ENCODE assay signal across 13 cellular contexts in the genomic region with DNA sequence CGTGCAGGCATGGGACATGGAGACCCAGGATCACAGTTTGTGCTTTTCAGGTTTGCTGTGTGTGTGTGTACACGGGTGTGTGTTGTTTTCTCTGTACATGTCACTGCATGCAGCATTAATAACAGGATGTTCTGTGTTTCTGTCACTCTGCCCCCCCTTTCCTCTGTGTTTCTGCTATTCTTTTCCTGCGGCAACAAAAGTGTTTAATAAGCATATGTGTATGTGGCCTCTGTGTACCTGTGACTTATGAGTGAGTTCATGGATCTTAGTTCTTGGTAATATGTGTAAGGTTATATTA. TPM values are rescaled to one million over a fixed set of nuclear protein-coding genes. Genes with fewer than 3 reads are reported as not detected.
A peak's percentile ranks its signal among the peaks of the same experiment; 100 is the strongest.
DNase-seq lines count a peak whose midpoint lies in the region; ATAC-seq, FAIRE-seq and TF ChIP-seq lines count a peak whose summit lies in the region.
"Had no signal": no experiment of that assay in that cellular context is flagged by ENCODE, and none has a peak within 500 bp of the region (broad histone marks: within the 10 kb centered on the region; RNA-seq: fewer than 3 reads in every experiment).

No MANE protein-coding gene starts in this region.

- H3K9me1 ChIP-seq in IMR-90 (ENCODE audit: insufficient read depth, low read length) (peaks cover 30% of the 10 kb centered on the region), K562 (ENCODE audit: control insufficient read depth, insufficient read depth, low read length) (no peaks in the 10 kb centered on the region)

- no peak overlapping the region; the same call in 2 of the 3 replicates for H2BK15ac ChIP-seq in IMR-90 (ENCODE audit: low read depth, low read length)

- H2BK20ac ChIP-seq in IMR-90 (ENCODE audit: low read depth, low read length): no peak overlapping the region

- H4K8ac ChIP-seq in IMR-90 (ENCODE audit: low read depth in 2 of 2, low read length in 2 of 2): no peak overlapping the region

- BruUV-seq in IMR-90 (replicated peaks; lab: Mats Ljungman, UMichigan): no TSS peak
- no TSS peak for BruUV-seq in K562 (replicated peaks; lab: Mats Ljungman, UMichigan)

- H3K4me3 ChIP-seq in BLaER1 (peak overlapping the region; percentile 75; the same call in 1 of the 2 replicates), IMR-90 (ENCODE audit: insufficient read depth, low read depth, low read length) (no peak overlapping the region), K562 (no peak overlapping the region)
- H3K4me3 ChIP-seq: body of pancreas, thyroid gland had no signal

- in situ Hi-C loops in IMR-90 (cut with MboI; ENCODE audit: low sequenced_read_pairs): no loop called here
- in situ Hi-C loops in K562 (cut with MboI): no loop called here

- H3K36me3 Mint-ChIP-seq in naive B cell: no peaks in the 10 kb centered on the region

- POLR2A ChIA-PET in IMR-90 (lab: Charles Lee; ENCODE audit: unreplicated experiment): no interaction called here
- POLR2A ChIA-PET in K562 (lab: Yijun Ruan, JAX): interaction anchor here (0.6 kb wide), 1 partner anchor 285 kb away, joined by 3 read pairs; no protein-coding TSS in a partner anchor

- peak overlapping the region; percentile 48 to 97 (median 90) for H3K4me3 Mint-ChIP-seq in naive B cell

- no peak overlapping the region for H2BK120ac ChIP-seq in IMR-90 (ENCODE audit: low read depth, low read length)

- 83% methylated on average over 1 of the region's 3 CpGs; no CpG with 5 or more reads in 1 of the 2 experiments for WGBS in IMR-90 (ENCODE audit: extremely low coverage in 2 of 2, insufficient read length in 1 of 2), 2 experiments
- 59% methylated on average over 3 of the region's 3 CpGs for WGBS in K562 (ENCODE audit: insufficient coverage, low coverage, missing lambda C conversion rate)

- no peaks in the 10 kb centered on the region for H3K27me3 Mint-ChIP-seq in naive B cell

- no peak for FAIRE-seq in K562 (lab: Jason Lieb, UNC)
- FAIRE-seq: frontal cortex had no signal

- no peak overlapping the region for H3K56ac ChIP-seq in IMR-90 (ENCODE audit: extremely low read depth, insufficient read depth, low read length)

- ATAC-seq in IMR-90 (ENCODE audit: low read depth): no peak
- no peak for ATAC-seq in K562
- no peak for ATAC-seq in naive B cell (ENCODE audit: low read depth in 2 of 2)
- ATAC-seq in GM21360 (IDR thresholded peaks at IDR 0.05; ENCODE audit: unreplicated experiment): no peak
- ATAC-seq: body of pancreas, Panc1 had no signal

- no peak overlapping the region for H2AK5ac ChIP-seq in IMR-90 (ENCODE audit: low read depth, low read length)

- H2BK5ac ChIP-seq in IMR-90 (ENCODE audit: low read depth, low read length, poor library complexity, severe bottlenecking): no peak overlapping the region

- dilution Hi-C loops in IMR-90 (cut with HindIII; ENCODE audit: low sequenced_read_pairs, unreplicated experiment): no loop called here

- peak overlapping the region; percentile 57; the same call in 1 of the 2 replicates for H3K23ac ChIP-seq in IMR-90 (ENCODE audit: low read depth, low read length)

- H3K18ac ChIP-seq in IMR-90 (ENCODE audit: low read depth, low read length): no peak overlapping the region

- CTCF ChIA-PET in IMR-90 (lab: Yijun Ruan, JAX): no interaction called here
- CTCF ChIA-PET in K562 (lab: Yijun Ruan, JAX; ENCODE audit: low intra/inter-chr PET ratio): interaction anchor here (0.6 kb wide), 1 partner anchor 10 kb away, joined by 3 read pairs; no protein-coding TSS in a partner anchor

- TF ChIP-seq POLR2A in IMR-90 (IDR thresholded peaks at IDR 0.05; ENCODE audit: low read depth, low read length) (no peak), K562 (conservative IDR thresholded peaks at IDR 0.05) (no peak)

- no peak overlapping the region for H4K5ac ChIP-seq in IMR-90 (ENCODE audit: low read depth, low read length)

- DNase-seq in IMR-90 (no peak), K562 (ENCODE audit: extremely low read depth in 1 of 4, low spot score in 3 of 4) (no peak), naive B cell (no peak), NCI-H2227 treated with DMSO at 0.1 percent for 48 hours (lab: John Stamatoyannopoulos, UW) (no peak), DMS153 treated with DMSO at 0.1 percent for 48 hours (lab: John Stamatoyannopoulos, UW; ENCODE audit: unreplicated experiment) (no peak), HK-2 (ENCODE audit: unreplicated experiment) (no peak)
- DNase-seq: body of pancreas; stimulated activated CD4-positive, alpha-beta T cell treated with anti-CD3 and anti-CD28 coated beads, Interleukin-1b, Interleukin-23, amount 100 ng/mL, for 48 hours; thyroid gland had no signal

- intact Hi-C loops in IMR-90 (cut with micrococcal nuclease): no loop called here
- intact Hi-C loops in K562 (cut with micrococcal nuclease): loop anchor here (5.0 to 10.0 kb wide), 4 partner anchors 55 to 305 kb away; a partner anchor contains a TSS

- peak overlapping the region in 5 of 6 donors; percentile 73 to 98 (median 95) for H3K27ac Mint-ChIP-seq in naive B cell

- H3K9me3 Mint-ChIP-seq in naive B cell: peaks cover 0 to 1% (median 0%) of the 10 kb centered on the region in 7 donors

- TF ChIP-seq RAD21 in IMR-90 (IDR thresholded peaks at IDR 0.05; ENCODE audit: low read length): no peak
- TF ChIP-seq RAD21 in K562 (CRISPR knock-in tag; conservative IDR thresholded peaks at IDR 0.05 in 1 of 2, IDR thresholded peaks at IDR 0.05 in 1 of 2): no peak

- H3K79me2 ChIP-seq in K562 (ENCODE audit: control insufficient read depth, insufficient read depth, low read length): peaks cover 45% of the 10 kb centered on the region

- H3K27me3 ChIP-seq in BLaER1 (no peaks in the 10 kb centered on the region), IMR-90 (ENCODE audit: control insufficient read depth, insufficient read depth, low read length) (no peaks in the 10 kb centered on the region), K562 (ENCODE audit: control insufficient read depth in 2 of 2, insufficient read depth in 2 of 2, low read length in 2 of 2) (no peaks in the 10 kb centered on the region)
- H3K27me3 ChIP-seq: body of pancreas, thyroid gland had no signal

- TF ChIP-seq CTCF in IMR-90 (conservative IDR thresholded peaks at IDR 0.05; ENCODE audit: low read depth, low read length) (no peak), K562 (IDR thresholded peaks at IDR 0.05 in 2 of 3, conservative IDR thresholded peaks at IDR 0.05 in 1 of 3; ENCODE audit: insufficient read depth in 2 of 3, low read depth in 1 of 3, low read length in 3 of 3) (no peak)

- no peak overlapping the region for H2AK9ac ChIP-seq in IMR-90 (replicated peaks; ENCODE audit: low read depth, low read length, poor library complexity)

- no peak overlapping the region for H3K4ac ChIP-seq in IMR-90 (ENCODE audit: low read depth, low read length)

- peaks cover 29 to 92% of the 10 kb centered on the region in 2 experiments for H3K79me1 ChIP-seq in IMR-90 (ENCODE audit: low read depth in 1 of 2, low read length in 2 of 2)

- H4K20me1 ChIP-seq in BLaER1: peaks cover 7% of the 10 kb centered on the region; the same call in 1 of the 2 replicates
- H4K20me1 ChIP-seq in IMR-90 (ENCODE audit: insufficient read depth, low read length): peaks cover 41% of the 10 kb centered on the region
- H4K20me1 ChIP-seq in K562 (replicated peaks; ENCODE audit: control insufficient read depth, insufficient read depth, low read length): no peaks in the 10 kb centered on the region; the same call in 1 of the 2 replicates

- no peak overlapping the region for H3K14ac ChIP-seq in IMR-90 (replicated peaks; ENCODE audit: low read depth, low read length)

- H2AFZ ChIP-seq in IMR-90 (replicated peaks; ENCODE audit: low read length, poor library complexity) (no peak overlapping the region), K562 (ENCODE audit: low read depth, low read length) (no peak overlapping the region)

- no peaks in the 10 kb centered on the region for H3K9me3 ChIP-seq in BLaER1
- H3K9me3 ChIP-seq in IMR-90 (ENCODE audit: control insufficient read depth, insufficient read depth, low read length): no peaks in the 10 kb centered on the region
- no peaks in the 10 kb centered on the region for H3K9me3 ChIP-seq in K562 (replicated peaks; ENCODE audit: control insufficient read depth, insufficient read depth, low read depth, low read length)
- H3K9me3 ChIP-seq: body of pancreas, thyroid gland had no signal

- no peak for TF ChIP-seq EP300 in K562 (IDR thresholded peaks at IDR 0.05; ENCODE audit: low read length)

- no peak overlapping the region; the same call in 1 of the 2 replicates for H3K27ac ChIP-seq in BLaER1
- no peak overlapping the region for H3K27ac ChIP-seq in IMR-90 (ENCODE audit: insufficient read depth, low read length)
- H3K27ac ChIP-seq in K562 (ENCODE audit: extremely low read depth, low read depth, low read length): no peak overlapping the region; the same call in 2 of the 3 replicates

- no peak overlapping the region for H4K91ac ChIP-seq in IMR-90 (ENCODE audit: insufficient read depth, low read depth, low read length)

- H3K36me3 ChIP-seq in BLaER1: peaks cover 8% of the 10 kb centered on the region
- peaks cover 7% of the 10 kb centered on the region for H3K36me3 ChIP-seq in IMR-90 (ENCODE audit: control insufficient read depth, insufficient read depth, low read length)
- H3K36me3 ChIP-seq in K562 (ENCODE audit: control insufficient read depth, insufficient read depth, low read length): no peaks in the 10 kb centered on the region
- H3K36me3 ChIP-seq: thyroid gland had no signal

- H3K4me1 ChIP-seq in BLaER1 (peaks cover 76% of the 10 kb centered on the region), IMR-90 (ENCODE audit: control insufficient read depth, insufficient read depth, low read length) (peaks cover 38% of the 10 kb centered on the region), K562 (replicated peaks in 1 of 2; ENCODE audit: control insufficient read depth in 2 of 2, insufficient read depth in 2 of 2, low read length in 2 of 2) (peaks cover 48 to 59% of the 10 kb centered on the region in 2 experiments)

- H3K4me2 ChIP-seq in BLaER1 (peak overlapping the region; percentile 87), IMR-90 (ENCODE audit: low read depth, low read length) (no peak overlapping the region), K562 (ENCODE audit: insufficient read depth, low read length) (peak overlapping the region; percentile 82)

- H3K4me1 Mint-ChIP-seq in naive B cell: peaks cover 81 to 92% (median 92%) of the 10 kb centered on the region in 3 donors

- H3K9ac ChIP-seq in BLaER1: peak overlapping the region; percentile 67
- H3K9ac ChIP-seq in IMR-90 (ENCODE audit: low read depth, low read length): peak overlapping the region; percentile 19; the same call in 1 of the 2 replicates
- no peak overlapping the region for H3K9ac ChIP-seq in K562 (ENCODE audit: insufficient read depth in 1 of 2, low read depth in 2 of 2, low read length in 2 of 2)

RNA-seq across cellular contexts. Expression of a gene that starts 9.8 kb away (rescaled TPM):
- total RNA-seq in IMR-90 (2012; rRNA removed) (1.4 TPM in 2 replicates), K562 (2014; rRNA removed) (2.5 and 2.9 TPM in 2 replicates), K562 (2014; rRNA removed; fragmentation: Illumina TruSeq; extraction: Trizol) (1.9 and 2.6 TPM in 2 replicates), K562 (2015; rRNA removed; fragmentation: Illumina TruSeq; extraction: Trizol) (3.2 and 3.8 TPM in 2 replicates), K562 (2021) (15.2 and 22.8 TPM in 2 replicates)
- polyA plus RNA-seq in IMR-90 (2012; rRNA removed) (15.3 and 17.0 TPM in 2 replicates), K562 (2011; rRNA removed) (4.4 and 8.2 TPM in 2 replicates), K562 (2014; fragmentation: Illumina TruSeq; extraction: Trizol) (13.9 and 14.2 TPM in 2 replicates), K562 (2014; fragmentation: Nextera tagmentation; extraction: Ambion mirVana) (under 1 TPM; 0.01 to 0.06 TPM), K562 (2014; rRNA removed) (14.2 and 14.6 TPM in 2 replicates), naive B cell (ENCODE audit: low read depth in 6 of 6) (1 to 10 TPM in 1 of 6 donors, under 1 TPM in 4, not detected in 1; 0.25 to 1.9 (median 0.48) TPM)
- polyA plus RNA-seq in IMR-90 (2012; cell fraction: cytosol; rRNA removed): 5.6 and 6.5 TPM in 2 replicates
- polyA plus RNA-seq in IMR-90 (2012; cell fraction: nucleus; rRNA removed; ENCODE audit: low replicate concordance): 70.0 and 83.5 TPM in 2 replicates
- total RNA-seq in K562 (2011; cell fraction: chromatin; rRNA removed; ENCODE audit: low replicate concordance): 66.9 and 126 TPM in 2 replicates
- total RNA-seq in K562 (2011; cell fraction: nucleolus; rRNA removed): 33.0 and 37.9 TPM in 2 replicates
- total RNA-seq in K562 (2011; cell fraction: nucleoplasm; rRNA removed): 43.4 and 59.2 TPM in 2 replicates
- polyA plus RNA-seq in K562 (2011; cell fraction: cytosol; rRNA removed): 2.7 and 2.8 TPM in 2 replicates
- polyA plus RNA-seq in K562 (2011; cell fraction: nucleus; rRNA removed): 51.0 and 114 TPM in 2 replicates
- polyA plus RNA-seq in K562 (2012): 15.7 and 22.6 TPM in 2 replicates
- 4.1 and 4.2 TPM in 2 replicates for polyA minus RNA-seq in K562 (2011; rRNA and poly(A)+ RNA removed)
- 3.9 and 4.4 TPM in 2 replicates for polyA minus RNA-seq in K562 (2011; cell fraction: cytosol; rRNA and poly(A)+ RNA removed)
- 10.8 and 12.3 TPM in 2 replicates for polyA minus RNA-seq in K562 (2011; cell fraction: nucleus; rRNA and poly(A)+ RNA removed)

RNA-seq across cellular contexts. Expression of a gene that starts 11.8 kb away (rescaled TPM):
- 122 and 136 TPM in 2 replicates for total RNA-seq in IMR-90 (2012; rRNA removed)
- 427 and 483 TPM in 2 replicates for polyA plus RNA-seq in IMR-90 (2012; rRNA removed)
- 545 and 1,404 TPM in 2 replicates for polyA plus RNA-seq in IMR-90 (2012; cell fraction: cytosol; rRNA removed)
- polyA plus RNA-seq in IMR-90 (2012; cell fraction: nucleus; rRNA removed; ENCODE audit: low replicate concordance): 266 and 336 TPM in 2 replicates
- total RNA-seq in K562 (2011; cell fraction: chromatin; rRNA removed; ENCODE audit: low replicate concordance): 90.7 and 171 TPM in 2 replicates
- 247 and 251 TPM in 2 replicates for total RNA-seq in K562 (2011; cell fraction: nucleolus; rRNA removed)
- 190 and 192 TPM in 2 replicates for total RNA-seq in K562 (2011; cell fraction: nucleoplasm; rRNA removed)
- 310 and 413 TPM in 2 replicates for total RNA-seq in K562 (2014; rRNA removed)
- 192 and 203 TPM in 2 replicates for total RNA-seq in K562 (2014; rRNA removed; fragmentation: Illumina TruSeq; extraction: Trizol)
- 316 and 317 TPM in 2 replicates for total RNA-seq in K562 (2015; rRNA removed; fragmentation: Illumina TruSeq; extraction: Trizol)
- 369 and 372 TPM in 2 replicates for total RNA-seq in K562 (2021)
- polyA plus RNA-seq in K562 (2011; rRNA removed): 166 and 178 TPM in 2 replicates
- 269 and 458 TPM in 2 replicates for polyA plus RNA-seq in K562 (2011; cell fraction: cytosol; rRNA removed)
- 356 and 369 TPM in 2 replicates for polyA plus RNA-seq in K562 (2011; cell fraction: nucleus; rRNA removed)
- polyA plus RNA-seq in K562 (2012): 506 and 529 TPM in 2 replicates
- polyA plus RNA-seq in K562 (2014; fragmentation: Illumina TruSeq; extraction: Trizol): 264 and 434 TPM in 2 replicates
- polyA plus RNA-seq in K562 (2014; fragmentation: Nextera tagmentation; extraction: Ambion mirVana): 100 to 1,000 TPM; 653 to 682 TPM
- polyA plus RNA-seq in K562 (2014; rRNA removed): 296 and 360 TPM in 2 replicates
- 142 and 158 TPM in 2 replicates for polyA minus RNA-seq in K562 (2011; rRNA and poly(A)+ RNA removed)
- polyA minus RNA-seq in K562 (2011; cell fraction: cytosol; rRNA and poly(A)+ RNA removed): 90.0 and 120 TPM in 2 replicates
- 56.4 and 86.2 TPM in 2 replicates for polyA minus RNA-seq in K562 (2011; cell fraction: nucleus; rRNA and poly(A)+ RNA removed)
- 100 to 1,000 TPM; 237 to 281 (median 263) TPM for polyA plus RNA-seq in naive B cell (ENCODE audit: low read depth in 6 of 6)

RNA-seq across cellular contexts. Expression of a gene that starts 18.9 kb away (rescaled TPM):
- 9.0 and 12.2 TPM in 2 replicates for total RNA-seq in IMR-90 (2012; rRNA removed)
- polyA plus RNA-seq in IMR-90 (2012; rRNA removed): 47.2 and 50.8 TPM in 2 replicates
- polyA plus RNA-seq in IMR-90 (2012; cell fraction: cytosol; rRNA removed): 36.6 and 48.3 TPM in 2 replicates
- 270 and 345 TPM in 2 replicates for polyA plus RNA-seq in IMR-90 (2012; cell fraction: nucleus; rRNA removed; ENCODE audit: low replicate concordance)
- total RNA-seq in K562 (2011; cell fraction: chromatin; rRNA removed; ENCODE audit: low replicate concordance): 151 and 284 TPM in 2 replicates
- 158 and 171 TPM in 2 replicates for total RNA-seq in K562 (2011; cell fraction: nucleolus; rRNA removed)
- total RNA-seq in K562 (2011; cell fraction: nucleoplasm; rRNA removed): 141 and 150 TPM in 2 replicates
- 27.3 and 29.7 TPM in 2 replicates for total RNA-seq in K562 (2014; rRNA removed)
- 16.2 and 20.8 TPM in 2 replicates for total RNA-seq in K562 (2014; rRNA removed; fragmentation: Illumina TruSeq; extraction: Trizol)
- total RNA-seq in K562 (2015; rRNA removed; fragmentation: Illumina TruSeq; extraction: Trizol): 29.6 and 33.7 TPM in 2 replicates
- total RNA-seq in K562 (2021): 42.1 and 43.2 TPM in 2 replicates
- polyA plus RNA-seq in K562 (2011; rRNA removed): 45.9 and 59.4 TPM in 2 replicates
- polyA plus RNA-seq in K562 (2011; cell fraction: cytosol; rRNA removed): 56.9 and 69.4 TPM in 2 replicates
- polyA plus RNA-seq in K562 (2011; cell fraction: nucleus; rRNA removed): 359 and 410 TPM in 2 replicates
- polyA plus RNA-seq in K562 (2012): 42.7 and 85.4 TPM in 2 replicates
- 45.5 and 48.8 TPM in 2 replicates for polyA plus RNA-seq in K562 (2014; fragmentation: Illumina TruSeq; extraction: Trizol)
- polyA plus RNA-seq in K562 (2014; fragmentation: Nextera tagmentation; extraction: Ambion mirVana): 1 to 10 TPM; 3.7 to 4.0 TPM
- 60.8 and 64.2 TPM in 2 replicates for polyA plus RNA-seq in K562 (2014; rRNA removed)
- 21.9 and 26.4 TPM in 2 replicates for polyA minus RNA-seq in K562 (2011; rRNA and poly(A)+ RNA removed)
- polyA minus RNA-seq in K562 (2011; cell fraction: cytosol; rRNA and poly(A)+ RNA removed): 12.4 and 15.0 TPM in 2 replicates
- polyA minus RNA-seq in K562 (2011; cell fraction: nucleus; rRNA and poly(A)+ RNA removed): 40.8 and 50.0 TPM in 2 replicates
- polyA plus RNA-seq in naive B cell (ENCODE audit: low read depth in 6 of 6): 10 to 100 TPM; 48.9 to 82.3 (median 55.5) TPM

RNA-seq across cellular contexts. Expression of a gene that starts 24.7 kb away (rescaled TPM):
- 5.4 and 5.6 TPM in 2 replicates for total RNA-seq in IMR-90 (2012; rRNA removed)
- polyA plus RNA-seq in IMR-90 (2012; rRNA removed): 4.7 and 5.9 TPM in 2 replicates
- 1.8 and 2.2 TPM in 2 replicates for polyA plus RNA-seq in IMR-90 (2012; cell fraction: cytosol; rRNA removed)
- polyA plus RNA-seq in IMR-90 (2012; cell fraction: nucleus; rRNA removed; ENCODE audit: low replicate concordance): 17.5 TPM in 2 replicates
- total RNA-seq in K562 (2011; cell fraction: chromatin; rRNA removed; ENCODE audit: low replicate concordance): 14.2 and 31.6 TPM in 2 replicates
- total RNA-seq in K562 (2011; cell fraction: nucleolus; rRNA removed): 23.9 and 26.3 TPM in 2 replicates
- total RNA-seq in K562 (2011; cell fraction: nucleoplasm; rRNA removed): 14.0 and 19.2 TPM in 2 replicates
- 10.4 and 15.0 TPM in 2 replicates for total RNA-seq in K562 (2014; rRNA removed)
- total RNA-seq in K562 (2014; rRNA removed; fragmentation: Illumina TruSeq; extraction: Trizol): 10.3 and 10.4 TPM in 2 replicates
- total RNA-seq in K562 (2015; rRNA removed; fragmentation: Illumina TruSeq; extraction: Trizol): 12.7 and 13.1 TPM in 2 replicates
- total RNA-seq in K562 (2021): 15.9 and 17.3 TPM in 2 replicates
- polyA plus RNA-seq in K562 (2011; rRNA removed): 10.5 and 11.1 TPM in 2 replicates
- 7.8 and 10.3 TPM in 2 replicates for polyA plus RNA-seq in K562 (2011; cell fraction: cytosol; rRNA removed)
- 13.6 and 18.1 TPM in 2 replicates for polyA plus RNA-seq in K562 (2011; cell fraction: nucleus; rRNA removed)
- polyA plus RNA-seq in K562 (2012): 12.2 and 14.5 TPM in 2 replicates
- polyA plus RNA-seq in K562 (2014; fragmentation: Illumina TruSeq; extraction: Trizol): 16.3 and 19.5 TPM in 2 replicates
- 1 to 10 TPM; 1.9 to 2.5 TPM for polyA plus RNA-seq in K562 (2014; fragmentation: Nextera tagmentation; extraction: Ambion mirVana)
- polyA plus RNA-seq in K562 (2014; rRNA removed): 6.9 and 11.9 TPM in 2 replicates
- polyA minus RNA-seq in K562 (2011; rRNA and poly(A)+ RNA removed): 11.3 and 13.1 TPM in 2 replicates
- polyA minus RNA-seq in K562 (2011; cell fraction: cytosol; rRNA and poly(A)+ RNA removed): 11.1 and 15.7 TPM in 2 replicates
- 6.6 and 10.3 TPM in 2 replicates for polyA minus RNA-seq in K562 (2011; cell fraction: nucleus; rRNA and poly(A)+ RNA removed)
- polyA plus RNA-seq in naive B cell (ENCODE audit: low read depth in 6 of 6): 1 to 10 TPM; 4.8 to 9.7 (median 7.0) TPM

RNA-seq across cellular contexts. Expression of a gene that starts 38.1 kb away (rescaled TPM):
- total RNA-seq in IMR-90 (2012; rRNA removed): 33.9 and 35.3 TPM in 2 replicates
- polyA plus RNA-seq in IMR-90 (2012; rRNA removed): 40.6 and 41.9 TPM in 2 replicates
- polyA plus RNA-seq in IMR-90 (2012; cell fraction: cytosol; rRNA removed): 20.3 and 20.6 TPM in 2 replicates
- polyA plus RNA-seq in IMR-90 (2012; cell fraction: nucleus; rRNA removed; ENCODE audit: low replicate concordance): 33.6 and 50.3 TPM in 2 replicates
- 117 and 182 TPM in 2 replicates for total RNA-seq in K562 (2011; cell fraction: chromatin; rRNA removed; ENCODE audit: low replicate concordance)
- total RNA-seq in K562 (2011; cell fraction: nucleolus; rRNA removed): 141 and 154 TPM in 2 replicates
- 113 and 129 TPM in 2 replicates for total RNA-seq in K562 (2011; cell fraction: nucleoplasm; rRNA removed)
- total RNA-seq in K562 (2014; rRNA removed): 50.2 and 62.5 TPM in 2 replicates
- 38.6 and 42.3 TPM in 2 replicates for total RNA-seq in K562 (2014; rRNA removed; fragmentation: Illumina TruSeq; extraction: Trizol)
- total RNA-seq in K562 (2015; rRNA removed; fragmentation: Illumina TruSeq; extraction: Trizol): 77.9 and 80.1 TPM in 2 replicates
- total RNA-seq in K562 (2021): 79.2 and 85.6 TPM in 2 replicates
- 95.2 and 103 TPM in 2 replicates for polyA plus RNA-seq in K562 (2011; rRNA removed)
- polyA plus RNA-seq in K562 (2011; cell fraction: cytosol; rRNA removed): 82.9 and 95.7 TPM in 2 replicates
- polyA plus RNA-seq in K562 (2011; cell fraction: nucleus; rRNA removed): 255 and 308 TPM in 2 replicates
- polyA plus RNA-seq in K562 (2012): 70.1 and 78.9 TPM in 2 replicates
- 76.9 and 82.7 TPM in 2 replicates for polyA plus RNA-seq in K562 (2014; fragmentation: Illumina TruSeq; extraction: Trizol)
- polyA plus RNA-seq in K562 (2014; fragmentation: Nextera tagmentation; extraction: Ambion mirVana): 1 to 10 TPM; 1.3 to 2.2 TPM
- polyA plus RNA-seq in K562 (2014; rRNA removed): 84.1 and 88.6 TPM in 2 replicates
- polyA minus RNA-seq in K562 (2011; rRNA and poly(A)+ RNA removed): 91.4 and 99.3 TPM in 2 replicates
- 43.1 and 48.8 TPM in 2 replicates for polyA minus RNA-seq in K562 (2011; cell fraction: cytosol; rRNA and poly(A)+ RNA removed)
- polyA minus RNA-seq in K562 (2011; cell fraction: nucleus; rRNA and poly(A)+ RNA removed): 113 and 139 TPM in 2 replicates
- polyA plus RNA-seq in naive B cell (ENCODE audit: low read depth in 6 of 6): under 1 TPM in 3 of 6 donors, not detected in 3; 0.36 to 0.45 (median 0.36) TPM

Comparison
In these comparisons a context has a peak if more than half of its experiments do, and no peak if none do; other contexts are left out.
1. H3K9ac ChIP-seq: peak in BLaER1 (single experiment) and IMR-90 (single experiment); none in K562 (0 of 2).